In the genomic region with DNA sequence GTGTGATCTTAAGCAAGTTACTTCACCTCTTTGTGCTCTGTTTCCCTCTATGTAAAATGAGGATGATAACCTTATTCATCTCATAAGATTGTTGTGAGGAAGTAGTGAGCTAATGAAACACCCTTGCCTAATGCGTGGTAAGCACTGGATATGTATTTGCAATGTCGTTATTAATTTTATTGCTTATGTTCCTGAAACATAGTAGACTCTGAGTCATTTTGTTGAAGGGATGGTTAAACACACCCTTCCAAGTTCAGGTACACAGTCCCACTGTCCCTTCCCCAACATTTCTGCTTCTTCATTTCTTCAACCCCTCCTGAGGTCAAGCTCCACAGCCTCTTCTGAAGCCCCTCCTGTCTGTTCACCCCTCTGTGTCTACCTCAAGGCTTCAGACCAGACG, we compare ENCODE assay signal across 31 cellular contexts.
"Had no signal": no experiment of that assay in that cellular context is flagged by ENCODE, and none has a peak within 500 bp of the region (broad histone marks: within the 10 kb centered on the region; RNA-seq: fewer than 3 reads in every experiment).

No MANE protein-coding gene starts in this region.

- H3K4me1 ChIP-seq: parathyroid adenoma, psoas muscle, right lobe of liver, sigmoid colon, spleen, suprapubic skin, testis, tibial artery, transverse colon, upper lobe of right lung, uterus had no signal

- H3K9me3 Mint-ChIP-seq: naive thymus-derived CD4-positive, alpha-beta T cell; natural killer cell; neural crest cell; stimulated activated memory B cell treated with anti-CD40 and anti-IgM and Interleukin-4, amounts not matched to agents 10 μg/mL and 1 μg/mL and 100 μg/mL, for 72 hours; stimulated activated naive CD8-positive, alpha-beta T cell treated with anti-CD3 and anti-CD28 coated beads, Interleukin-15, amount 100 ng/mL, for 72 hours; type B pancreatic cell had no signal

- H3K4me2 ChIP-seq: smooth muscle cell had no signal

- H3K9me3 ChIP-seq: ovary, psoas muscle, right lobe of liver, sigmoid colon, suprapubic skin, testis, transverse colon, upper lobe of right lung, uterus had no signal

- H3K36me3 ChIP-seq: ovary, right lobe of liver, sigmoid colon, spleen, suprapubic skin, tibial artery, transverse colon, upper lobe of right lung, uterus had no signal

- H2AFZ ChIP-seq: parathyroid adenoma had no signal

- ATAC-seq: naive thymus-derived CD4-positive, alpha-beta T cell; psoas muscle; right cardiac atrium; right lobe of liver; stimulated activated memory B cell treated with anti-CD40 and anti-IgM and Interleukin-4, amounts not matched to agents 10 μg/mL and 1 μg/mL and 100 μg/mL, for 72 hours; stimulated activated naive CD8-positive, alpha-beta T cell treated with anti-CD3 and anti-CD28 coated beads, Interleukin-15, amount 100 ng/mL, for 72 hours; stimulated activated naive CD8-positive, alpha-beta T cell treated with anti-CD3 and anti-CD28 coated beads, Interleukin-15, Interleukin-2, amounts not matched to agents 100 U/mL and 50 U/mL, for 24 hours; upper lobe of right lung had no signal

- H3K9ac ChIP-seq: parathyroid adenoma had no signal

- DNase-seq: naive thymus-derived CD4-positive, alpha-beta T cell; natural killer cell; occipital lobe; ovary; psoas muscle; right cardiac atrium; right lobe of liver; sigmoid colon; stimulated activated CD4-positive, alpha-beta T cell treated with anti-CD3 and anti-CD28 coated beads, Interleukin-12 subunit alpha, Interleukin-12 subunit beta, amount 100 ng/mL, for 4 hours; stimulated activated CD4-positive, alpha-beta T cell treated with anti-CD3 and anti-CD28 coated beads, Interleukin-1b, Interleukin-23, amount 100 ng/mL, for 48 hours; stimulated activated CD4-positive, alpha-beta T cell treated with anti-CD3 and anti-CD28 coated beads, Interleukin-4, amount 100 ng/mL, for 1 hour; stimulated activated CD4-positive, alpha-beta T cell treated with anti-CD3 and anti-CD28 coated beads, Interleukin-4, amount 100 ng/mL, for 4 hours; stimulated activated CD8-positive, alpha-beta memory T cell treated with anti-CD3 and anti-CD28 coated beads, Interleukin-4, amount 100 ng/mL, for 48 hours; stimulated activated naive CD4-positive, alpha-beta T cell; stimulated activated naive CD8-positive, alpha-beta T cell treated with anti-CD3 and anti-CD28 coated beads, Interleukin-15, amount 100 ng/mL, for 72 hours; stimulated activated naive CD8-positive, alpha-beta T cell treated with anti-CD3 and anti-CD28 coated beads, Interleukin-15, Interleukin-2, amounts not matched to agents 100 U/mL and 50 U/mL, for 24 hours; substantia nigra; testis; tibial artery; transverse colon; upper lobe of right lung; uterus had no signal

- H3K4me3 Mint-ChIP-seq: naive thymus-derived CD4-positive, alpha-beta T cell; natural killer cell; nephron; neural crest cell; stimulated activated memory B cell treated with anti-CD40 and anti-IgM and Interleukin-4, amounts not matched to agents 10 μg/mL and 1 μg/mL and 100 μg/mL, for 72 hours; stimulated activated naive CD8-positive, alpha-beta T cell treated with anti-CD3 and anti-CD28 coated beads, Interleukin-15, amount 100 ng/mL, for 72 hours; type B pancreatic cell had no signal

- H3K27ac Mint-ChIP-seq: naive thymus-derived CD4-positive, alpha-beta T cell; natural killer cell; nephron; progenitor cell of endocrine pancreas; stimulated activated memory B cell treated with anti-CD40 and anti-IgM and Interleukin-4, amounts not matched to agents 10 μg/mL and 1 μg/mL and 100 μg/mL, for 72 hours; stimulated activated naive CD8-positive, alpha-beta T cell treated with anti-CD3 and anti-CD28 coated beads, Interleukin-15, amount 100 ng/mL, for 72 hours; type B pancreatic cell had no signal

- H3K27ac ChIP-seq: ovary, parathyroid adenoma, psoas muscle, right lobe of liver, sigmoid colon, spleen, suprapubic skin, testis, tibial artery, transverse colon, upper lobe of right lung, uterus had no signal

- H3K4me1 Mint-ChIP-seq: naive thymus-derived CD4-positive, alpha-beta T cell; natural killer cell; nephron; stimulated activated memory B cell treated with anti-CD40 and anti-IgM and Interleukin-4, amounts not matched to agents 10 μg/mL and 1 μg/mL and 100 μg/mL, for 72 hours; stimulated activated naive CD8-positive, alpha-beta T cell treated with anti-CD3 and anti-CD28 coated beads, Interleukin-15, amount 100 ng/mL, for 72 hours had no signal

- H3K36me3 Mint-ChIP-seq: naive thymus-derived CD4-positive, alpha-beta T cell; natural killer cell; stimulated activated memory B cell treated with anti-CD40 and anti-IgM and Interleukin-4, amounts not matched to agents 10 μg/mL and 1 μg/mL and 100 μg/mL, for 72 hours; type B pancreatic cell had no signal

- H3K4me3 ChIP-seq: ovary, psoas muscle, right lobe of liver, sigmoid colon, smooth muscle cell, spleen, suprapubic skin, testis, tibial artery, transverse colon, upper lobe of right lung, uterus had no signal

- H3K79me2 ChIP-seq: parathyroid adenoma had no signal

- H3K27me3 ChIP-seq: ovary, right lobe of liver, testis, upper lobe of right lung, uterus had no signal
